In the genomic region with DNA sequence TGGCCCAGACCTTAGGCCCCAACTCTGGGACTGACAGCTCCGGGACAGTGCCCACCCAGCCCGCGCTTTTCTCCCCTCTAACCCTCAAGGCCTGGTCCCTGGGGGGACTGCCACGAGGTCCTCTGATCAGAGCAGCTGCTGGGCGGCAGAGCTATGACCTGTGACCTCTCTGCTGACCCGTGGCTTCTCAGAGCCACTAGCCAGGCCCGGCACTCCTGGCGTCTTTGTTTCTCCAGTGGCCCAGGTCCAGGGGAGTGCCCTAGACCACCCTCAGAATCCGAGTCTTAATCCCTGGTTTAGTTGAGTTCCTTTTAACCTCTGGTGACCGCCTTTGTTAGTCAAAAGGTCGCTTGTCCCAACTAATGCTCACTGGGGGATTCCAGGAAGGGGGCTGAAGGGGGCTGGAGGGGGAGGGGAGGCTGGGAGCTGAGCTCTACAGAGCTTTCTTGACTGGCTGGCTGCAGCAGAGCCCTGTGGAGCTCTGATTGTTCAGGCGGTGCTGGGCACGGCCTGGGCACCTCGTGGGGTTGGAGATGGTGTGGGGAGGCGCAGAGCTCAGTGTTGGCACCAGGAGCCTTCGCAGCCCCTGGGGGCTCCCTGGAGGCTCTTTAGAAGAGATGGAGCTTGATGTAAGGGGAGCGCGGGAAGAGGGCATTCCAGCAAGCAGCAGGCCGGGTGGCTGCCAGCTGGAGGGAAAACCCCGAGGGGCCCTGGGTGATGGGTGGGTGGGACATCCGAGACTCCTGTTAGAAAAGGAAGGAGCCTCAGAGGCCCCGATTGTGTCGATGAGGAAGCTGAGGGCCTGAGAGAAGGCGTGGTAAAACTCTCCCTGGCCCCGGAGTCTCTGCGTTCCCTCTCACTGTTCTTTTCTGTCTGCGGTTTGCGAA, we compare ENCODE assay signal across 10 cellular contexts. TPM values are rescaled to one million over a fixed set of nuclear protein-coding genes. Genes with fewer than 3 reads are reported as not detected.
A peak's percentile ranks its signal among the peaks of the same experiment; 100 is the strongest.
DNase-seq lines count a peak whose midpoint lies in the region; ATAC-seq and TF ChIP-seq lines count a peak whose summit lies in the region.
"Had no signal": no experiment of that assay in that cellular context is flagged by ENCODE, and none has a peak within 500 bp of the region (broad histone marks: within the 10 kb centered on the region; RNA-seq: fewer than 3 reads in every experiment).

No MANE protein-coding gene starts in this region.

- no peaks in the 10 kb centered on the region for H3K36me3 Mint-ChIP-seq in activated naive CD8-positive, alpha-beta T cell treated with anti-CD3 and anti-CD28 coated beads for 36 hours
- H3K36me3 Mint-ChIP-seq in activated CD8-positive, alpha-beta memory T cell treated with anti-CD3 and anti-CD28 coated beads, Interleukin-2, amount 10 ng/mL, durations not matched to agents 7 days and 5 days, result no peaks in the 10 kb centered on the region

- 0 out of 2 replicates have a peak, but pooled peaks cover 3% of the 10 kb centered on the region for H3K36me3 ChIP-seq in HUES6 (ENCODE audit: control insufficient read depth, insufficient read depth, low read length)
- H3K36me3 ChIP-seq in iPS-20b (ENCODE audit: insufficient read depth, low read depth, low read length), result no peaks in the 10 kb centered on the region
- H3K36me3 ChIP-seq in stomach, result no peaks in the 10 kb centered on the region

- peak; percentile 6 for DNase-seq in activated naive CD8-positive, alpha-beta T cell treated with anti-CD3 and anti-CD28 coated beads for 36 hours
- DNase-seq in stomach, result no peak
- no peak for DNase-seq in NCI-H2029 treated with DMSO at 0.1 percent for 48 hours (lab: John Stamatoyannopoulos, UW)
- no peak for DNase-seq in activated CD8-positive, alpha-beta memory T cell treated with anti-CD3 and anti-CD28 coated beads, Interleukin-2, amount 10 ng/mL, durations not matched to agents 7 days and 5 days
- no peak for DNase-seq in cerebellum (ENCODE audit: low spot score)

- no peak for ATAC-seq in HG02588 (IDR thresholded peaks at IDR 0.05; ENCODE audit: unreplicated experiment)
- ATAC-seq in activated CD8-positive, alpha-beta memory T cell treated with anti-CD3 and anti-CD28 coated beads, Interleukin-2, amount 10 ng/mL, durations not matched to agents 7 days and 5 days, result no peak

- no peak for TF ChIP-seq POLR2A in stomach (IDR thresholded peaks at IDR 0.05)

- H3K27me3 Mint-ChIP-seq in activated naive CD8-positive, alpha-beta T cell treated with anti-CD3 and anti-CD28 coated beads for 36 hours, result peaks cover 72% of the 10 kb centered on the region
- H3K27me3 Mint-ChIP-seq in activated CD8-positive, alpha-beta memory T cell treated with anti-CD3 and anti-CD28 coated beads, Interleukin-2, amount 10 ng/mL, durations not matched to agents 7 days and 5 days, result peaks cover 46% of the 10 kb centered on the region

- H3K9me3 ChIP-seq in HUES6 (ENCODE audit: control insufficient read depth, insufficient read depth, low read depth, low read length) (no peaks in the 10 kb centered on the region), iPS-20b (ENCODE audit: insufficient read depth, low read depth, low read length) (no peaks in the 10 kb centered on the region), stomach (no peaks in the 10 kb centered on the region)

- no peaks in the 10 kb centered on the region for H3K9me3 Mint-ChIP-seq in activated naive CD8-positive, alpha-beta T cell treated with anti-CD3 and anti-CD28 coated beads for 36 hours
- H3K9me3 Mint-ChIP-seq in activated CD8-positive, alpha-beta memory T cell treated with anti-CD3 and anti-CD28 coated beads, Interleukin-2, amount 10 ng/mL, durations not matched to agents 7 days and 5 days (ENCODE audit: low read depth), result no peaks in the 10 kb centered on the region
- H3K9me3 Mint-ChIP-seq: stimulated activated naive CD8-positive, alpha-beta T cell treated with anti-CD3 and anti-CD28 coated beads, Interleukin-15, Interleukin-2, amounts not matched to agents 100 ng/mL and 50 ng/mL, for 24 hours had no signal

- intact Hi-C loops in stomach (cut with DNase I; ENCODE audit: low total_unique reads), result no loop called here

- no peak for TF ChIP-seq CTCF in stomach (IDR thresholded peaks at IDR 0.05)

- peak overlapping the region; percentile 95 for H3K9ac ChIP-seq in HUES6 (ENCODE audit: low read length)
- H3K9ac ChIP-seq in iPS-20b (ENCODE audit: low read depth, low read length), result peak overlapping the region; percentile 93
- H3K9ac ChIP-seq: KMS-11 had no signal

- H3K4me3 ChIP-seq in HUES6 (ENCODE audit: low read depth, low read length) (peak overlapping the region; percentile 71), iPS-20b (ENCODE audit: low read length) (peak overlapping the region; percentile 90), stomach (peak overlapping the region; percentile 53 to 61 (median 56))

- 29 to 58% (median 52%) methylated on average over 24 to 28 of the region's 28 CpGs for WGBS in stomach, 5 donors

- H3K27ac ChIP-seq in HUES6 (ENCODE audit: low read depth, low read length), result peak overlapping the region; percentile 96; the same call in 1 of the 2 replicates
- H3K27ac ChIP-seq in iPS-20b (ENCODE audit: low read length), result peak overlapping the region; percentile 83
- H3K27ac ChIP-seq in stomach, result peak overlapping the region; percentile 65 to 78 (median 76)
- H3K27ac ChIP-seq: KMS-11 had no signal

- CTCF ChIA-PET in activated CD8-positive, alpha-beta memory T cell treated with anti-CD3 and anti-CD28 coated beads, Interleukin-2, amount 10 ng/mL, durations not matched to agents 7 days and 5 days (lab: Charles Lee), result no interaction called here

- no peaks in the 10 kb centered on the region for H3K27me3 ChIP-seq in HUES6 (ENCODE audit: control insufficient read depth, insufficient read depth, low read length)
- H3K27me3 ChIP-seq in iPS-20b (ENCODE audit: insufficient read depth, low read length), result no peaks in the 10 kb centered on the region; the same call in 1 of the 2 replicates
- peaks cover 6 to 88% (median 38%) of the 10 kb centered on the region in 3 donors for H3K27me3 ChIP-seq in stomach

- H3K4me1 ChIP-seq in HUES6 (ENCODE audit: control insufficient read depth, insufficient read depth, low read length) (peaks cover 40% of the 10 kb centered on the region), iPS-20b (ENCODE audit: insufficient read depth, low read length) (peaks cover 20% of the 10 kb centered on the region; the same call in 1 of the 2 replicates), stomach (peaks cover 11 to 51% (median 26%) of the 10 kb centered on the region in 4 donors)

- no peak overlapping the region for H3K4me3 Mint-ChIP-seq in activated naive CD8-positive, alpha-beta T cell treated with anti-CD3 and anti-CD28 coated beads for 36 hours
- H3K4me3 Mint-ChIP-seq in activated CD8-positive, alpha-beta memory T cell treated with anti-CD3 and anti-CD28 coated beads, Interleukin-2, amount 10 ng/mL, durations not matched to agents 7 days and 5 days, result no peak overlapping the region
- H3K4me3 Mint-ChIP-seq: stimulated activated naive CD8-positive, alpha-beta T cell treated with anti-CD3 and anti-CD28 coated beads, Interleukin-15, Interleukin-2, amounts not matched to agents 100 ng/mL and 50 ng/mL, for 24 hours had no signal

- peaks cover 4% of the 10 kb centered on the region for H3K4me1 Mint-ChIP-seq in activated naive CD8-positive, alpha-beta T cell treated with anti-CD3 and anti-CD28 coated beads for 36 hours
- H3K4me1 Mint-ChIP-seq in activated CD8-positive, alpha-beta memory T cell treated with anti-CD3 and anti-CD28 coated beads, Interleukin-2, amount 10 ng/mL, durations not matched to agents 7 days and 5 days, result peaks cover 4% of the 10 kb centered on the region

- TF ChIP-seq EP300 in stomach (IDR thresholded peaks at IDR 0.05), result no peak

- no peak overlapping the region for H3K27ac Mint-ChIP-seq in activated naive CD8-positive, alpha-beta T cell treated with anti-CD3 and anti-CD28 coated beads for 36 hours
- H3K27ac Mint-ChIP-seq in activated CD8-positive, alpha-beta memory T cell treated with anti-CD3 and anti-CD28 coated beads, Interleukin-2, amount 10 ng/mL, durations not matched to agents 7 days and 5 days, result no peak overlapping the region
- H3K27ac Mint-ChIP-seq: stimulated activated naive CD8-positive, alpha-beta T cell treated with anti-CD3 and anti-CD28 coated beads, Interleukin-15, Interleukin-2, amounts not matched to agents 100 ng/mL and 50 ng/mL, for 24 hours had no signal

RNA-seq across cellular contexts. Expression of gene FBLN1, which starts 1.4 kb away (rescaled TPM):
- total RNA-seq in activated naive CD8-positive, alpha-beta T cell treated with anti-CD3 and anti-CD28 coated beads for 36 hours, result under 1 TPM; 0.30 to 0.37 TPM
- 100 to 1,000 TPM in 4 of 5 donors, 10 to 100 TPM in 1; 38.8 to 416 (median 210) TPM for total RNA-seq in stomach
- polyA plus RNA-seq in stomach, result 10 to 100 TPM; 43.4 to 97.3 (median 95.6) TPM
- under 1 TPM in 1 of 2 experiments, not detected in 1; 0.42 TPM for total RNA-seq in activated CD8-positive, alpha-beta memory T cell treated with anti-CD3 and anti-CD28 coated beads, Interleukin-2, amount 10 ng/mL, durations not matched to agents 7 days and 5 days
- total RNA-seq in cerebellum, result 45.0 TPM

Comparison
In these comparisons a context has a peak if more than half of its experiments do, and no peak if none do; other contexts are left out.
1. RNA of gene FBLN1, which starts 1.4 kb away (total RNA-seq): 38.8 to 416 TPM in stomach and 45.0 TPM in cerebellum (single experiment); 0.42 TPM in activated CD8-positive, alpha-beta memory T cell treated with anti-CD3 and anti-CD28 coated beads, Interleukin-2, amount 10 ng/mL, durations not matched to agents 7 days and 5 days and 0.30 to 0.37 TPM in activated naive CD8-positive, alpha-beta T cell treated with anti-CD3 and anti-CD28 coated beads for 36 hours; every median in the first group is over 10 times any median in the second.
2. Peak in every context shown above with its lines, with median percentiles within 50 percentile points of each other: H3K27ac ChIP-seq and H3K4me3 ChIP-seq.